Comparison of ENCODE assay signal across 8 cellular contexts in genomic region chr3:109050591-109051167, GRCh38.
A peak's percentile ranks its signal among the peaks of the same experiment; 100 is the strongest.
DNase-seq lines count a peak whose midpoint lies in the region; ATAC-seq, FAIRE-seq and TF ChIP-seq lines count a peak whose summit lies in the region.

No MANE protein-coding gene starts in this region.

- H3K27me3 ChIP-seq in bronchial epithelial cell (ENCODE audit: control insufficient read depth, insufficient read depth, low read length), result no peaks in the 10 kb centered on the region

- no peak for DNase-seq in AG09319 (ENCODE audit: extremely low read depth, low read depth)
- peak; percentile 29 for DNase-seq in GM12864 (ENCODE audit: low read depth)
- peak; percentile 14 for DNase-seq in NCI-H69 (lab: John Stamatoyannopoulos, UW)
- DNase-seq in bronchial epithelial cell (ENCODE audit: low read depth), result peak; percentile 10
- DNase-seq in progenitor cell of endocrine pancreas (ENCODE audit: low spot score, unreplicated experiment), result no peak
- no peak for DNase-seq in cerebellum (ENCODE audit: low spot score)
- DNase-seq in dedifferentiated amniotic fluid mesenchymal stem cell (ENCODE audit: extremely low spot score), result no peak

- TF ChIP-seq CTCF in AG09319 (IDR thresholded peaks at IDR 0.05; ENCODE audit: low read depth, low read length) (peak; percentile 20), GM12864 (IDR thresholded peaks at IDR 0.05; ENCODE audit: low read depth, low read length, missing control alignments) (peak; percentile 68), bronchial epithelial cell (IDR thresholded peaks at IDR 0.05; ENCODE audit: insufficient read depth, low read length, severe bottlenecking) (peak; percentile 44), progenitor cell of endocrine pancreas (IDR thresholded peaks at IDR 0.05; ENCODE audit: unreplicated experiment) (peak; percentile 64)

- H3K36me3 Mint-ChIP-seq in progenitor cell of endocrine pancreas (ENCODE audit: insufficient read depth), result no peaks in the 10 kb centered on the region

- H3K4me1 Mint-ChIP-seq in progenitor cell of endocrine pancreas (ENCODE audit: low read depth), result peaks cover 3% of the 10 kb centered on the region

- no peak overlapping the region for H3K4me3 Mint-ChIP-seq in progenitor cell of endocrine pancreas (ENCODE audit: low read depth)

- no peaks in the 10 kb centered on the region for H3K27me3 Mint-ChIP-seq in progenitor cell of endocrine pancreas

- peaks cover 2% of the 10 kb centered on the region for H3K9me3 Mint-ChIP-seq in progenitor cell of endocrine pancreas (ENCODE audit: low read depth)

- no peak overlapping the region for H3K27ac Mint-ChIP-seq in progenitor cell of endocrine pancreas

- peak; percentile 79 for ATAC-seq in HG02759 (IDR thresholded peaks at IDR 0.05; ENCODE audit: unreplicated experiment)

- H3K4me3 ChIP-seq in GM12864 (ENCODE audit: low read depth, low read length) (no peak overlapping the region), bronchial epithelial cell (ENCODE audit: low read depth, low read length) (no peak overlapping the region)

- no peaks in the 10 kb centered on the region for H3K36me3 ChIP-seq in bronchial epithelial cell (ENCODE audit: control insufficient read depth, insufficient read depth, low read length)

- FAIRE-seq in bronchial epithelial cell (lab: Jason Lieb, UNC), result no peak

Comparison
In these comparisons a context has a peak if more than half of its experiments do, and no peak if none do; other contexts are left out.
1. DNase-seq: peak in GM12864 (single experiment), NCI-H69 (single experiment) and bronchial epithelial cell (single experiment); none in AG09319 (single experiment), progenitor cell of endocrine pancreas (single experiment), cerebellum (single experiment) and dedifferentiated amniotic fluid mesenchymal stem cell (single experiment).
2. Peak in every context shown above with its lines, with median percentiles within 50 percentile points of each other: CTCF ChIP-seq.